ENCODE assay signal across 8 cellular contexts in the genomic region with DNA sequence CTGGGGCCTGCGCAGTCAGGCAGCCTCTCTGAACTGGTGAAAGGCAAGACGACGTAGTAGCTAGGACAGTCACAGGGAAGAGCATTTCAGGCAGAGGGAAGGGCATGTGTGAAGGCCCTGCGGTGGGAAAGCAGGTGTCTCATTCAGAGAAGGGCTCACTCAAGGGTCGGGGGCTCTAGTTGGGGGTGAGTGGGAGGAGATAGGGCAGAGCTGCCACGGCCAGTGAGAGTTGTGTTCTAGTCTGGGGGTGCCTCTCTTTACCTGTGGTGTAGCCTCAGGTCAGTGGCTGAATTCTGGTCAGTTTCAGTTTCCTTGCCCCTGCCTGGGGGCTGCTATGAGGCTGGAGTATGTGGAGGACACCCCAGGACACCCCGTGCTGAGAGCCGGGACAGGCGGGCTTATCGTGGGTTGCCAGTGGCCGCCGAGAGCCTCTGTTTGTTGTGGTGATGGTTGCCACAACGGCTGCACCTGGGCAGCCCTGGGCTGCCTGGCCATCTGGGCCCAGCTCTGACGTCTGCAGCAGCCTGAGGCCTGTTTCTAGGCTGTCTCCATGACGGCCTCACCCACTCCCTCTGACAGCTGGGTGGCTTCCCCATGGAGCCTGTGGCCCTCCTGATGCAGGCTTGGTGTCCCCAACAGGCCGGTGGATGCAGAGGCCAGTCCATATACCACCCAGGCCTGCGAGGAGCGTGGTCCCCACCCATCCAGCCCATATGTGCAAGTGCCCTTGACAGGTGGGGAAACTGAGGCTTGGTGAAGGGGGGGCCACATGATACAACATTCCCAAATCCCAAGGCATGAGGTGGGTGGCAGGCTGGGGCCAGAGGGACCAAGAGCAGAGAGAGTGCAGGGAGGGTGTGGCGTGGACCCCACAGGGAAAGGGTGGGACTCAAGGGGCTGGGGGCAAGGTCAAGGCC. TPM values are rescaled to one million over a fixed set of nuclear protein-coding genes. Genes with fewer than 3 reads are reported as not detected.
A peak's percentile ranks its signal among the peaks of the same experiment; 100 is the strongest.
DNase-seq lines count a peak whose midpoint lies in the region; ATAC-seq, FAIRE-seq and TF ChIP-seq lines count a peak whose summit lies in the region.

No MANE protein-coding gene starts in this region.

- peak in 1 of 2 donors; percentile 3 for ATAC-seq in activated naive CD4-positive, alpha-beta T cell treated with anti-CD3 and anti-CD28 coated beads, Interleukin-2, amount 50 U/mL, for 72 hours
- no peak for ATAC-seq in GM19351 (IDR thresholded peaks at IDR 0.05; ENCODE audit: unreplicated experiment)
- no peak for ATAC-seq in HG02973 (IDR thresholded peaks at IDR 0.05; ENCODE audit: unreplicated experiment)

- no TSS peak for BruUV-seq in MCF 10A (replicated peaks; lab: Mats Ljungman, UMichigan)

- intact Hi-C loops in MCF 10A (cut with micrococcal nuclease), result no loop called here

- no peak for TF ChIP-seq CTCF in MCF 10A (IDR thresholded peaks at IDR 0.05; ENCODE audit: unreplicated experiment)

- CTCF ChIA-PET in MCF 10A (lab: Yijun Ruan, JAX), result interaction anchor here (1.1 kb wide), 1 partner anchor 9 kb away, joined by 3 read pairs; no protein-coding TSS in a partner anchor

- peaks cover 6% of the 10 kb centered on the region for H3K4me1 Mint-ChIP-seq in MCF 10A (ENCODE audit: insufficient read depth, unreplicated experiment)

- H3K27ac Mint-ChIP-seq in activated naive CD4-positive, alpha-beta T cell treated with anti-CD3 and anti-CD28 coated beads, Interleukin-2, amount 50 U/mL, for 72 hours, result peak overlapping the region; percentile 1 to 93
- H3K27ac Mint-ChIP-seq in MCF 10A (ENCODE audit: low read depth, unreplicated experiment), result peak overlapping the region; percentile 54

- peaks cover 12 to 19% of the 10 kb centered on the region in 2 donors for H3K36me3 Mint-ChIP-seq in activated naive CD4-positive, alpha-beta T cell treated with anti-CD3 and anti-CD28 coated beads, Interleukin-2, amount 50 U/mL, for 72 hours
- H3K36me3 Mint-ChIP-seq in MCF 10A (ENCODE audit: insufficient read depth, unreplicated experiment), result peaks cover 53% of the 10 kb centered on the region

- H3K27me3 Mint-ChIP-seq in MCF 10A (ENCODE audit: insufficient read depth, unreplicated experiment), result no peaks in the 10 kb centered on the region

- H3K9me3 Mint-ChIP-seq in activated naive CD4-positive, alpha-beta T cell treated with anti-CD3 and anti-CD28 coated beads, Interleukin-2, amount 50 U/mL, for 72 hours, result no peaks in the 10 kb centered on the region
- no peaks in the 10 kb centered on the region for H3K9me3 Mint-ChIP-seq in MCF 10A (ENCODE audit: unreplicated experiment)

- no peak for DNase-seq in activated naive CD4-positive, alpha-beta T cell treated with anti-CD3 and anti-CD28 coated beads, Interleukin-2, amount 50 U/mL, for 72 hours (ENCODE audit: low spot score in 2 of 2)
- no peak for DNase-seq in activated naive CD4-positive, alpha-beta T cell (lab: John Stamatoyannopoulos, UW)
- DNase-seq in MCF 10A (ENCODE audit: unreplicated experiment) (no peak), left kidney (ENCODE audit: low read depth, low spot score) (peak; percentile 56), urothelium cell line (ENCODE audit: low spot score) (no peak), NCI-H128 (lab: John Stamatoyannopoulos, UW; ENCODE audit: unreplicated experiment) (no peak)

- POLR2A ChIA-PET in MCF 10A (lab: Yijun Ruan, JAX), result no interaction called here

- no peak overlapping the region for H3K4me3 Mint-ChIP-seq in MCF 10A (ENCODE audit: unreplicated experiment)

- peak; percentile 68 for FAIRE-seq in urothelium cell line (lab: Jason Lieb, UNC)

RNA-seq across cellular contexts. Expression of gene MAP2K3, which starts 10.8 kb away (rescaled TPM):
- 100 to 1,000 TPM; 101 to 130 TPM for total RNA-seq in activated naive CD4-positive, alpha-beta T cell treated with anti-CD3 and anti-CD28 coated beads, Interleukin-2, amount 50 U/mL, for 72 hours
- 25.7 and 45.2 TPM in 2 replicates for total RNA-seq in MCF 10A (2022)

RNA-seq across cellular contexts. Expression of gene NATD1, which starts 42.1 kb away (rescaled TPM):
- total RNA-seq in activated naive CD4-positive, alpha-beta T cell treated with anti-CD3 and anti-CD28 coated beads, Interleukin-2, amount 50 U/mL, for 72 hours, result 1 to 10 TPM; 2.6 to 2.9 TPM
- total RNA-seq in MCF 10A (2022), result 2.3 and 2.5 TPM in 2 replicates
